ENCODE assay signal across 38 cellular contexts in the genomic region with DNA sequence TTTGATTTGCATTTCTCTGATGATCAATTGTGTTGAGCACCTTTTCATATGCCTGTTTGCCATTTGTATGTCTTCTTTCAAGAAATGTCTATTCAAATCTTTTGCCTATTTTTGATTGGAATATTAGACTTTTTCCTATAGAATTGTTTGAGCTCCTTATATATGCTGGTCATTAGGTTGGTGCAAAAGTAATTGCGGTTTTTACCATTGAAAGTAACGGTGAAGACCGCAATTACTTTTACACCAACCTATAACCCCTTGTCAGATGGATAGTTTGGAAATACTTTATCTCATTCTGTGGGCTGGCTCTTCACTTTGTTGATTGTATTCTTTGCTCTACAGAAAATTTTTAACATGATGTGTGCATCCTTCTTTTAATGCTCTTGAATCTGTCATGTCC.
"Had no signal": no experiment of that assay in that cellular context is flagged by ENCODE, and none has a peak within 500 bp of the region (broad histone marks: within the 10 kb centered on the region; RNA-seq: fewer than 3 reads in every experiment).

No MANE protein-coding gene starts in this region.

- H3K36me3 ChIP-seq: ascending aorta, cardiac muscle cell had no signal

- H3K9me3 ChIP-seq: ascending aorta had no signal

- H3K4me1 ChIP-seq: ascending aorta had no signal

- H3K27me3 ChIP-seq: ascending aorta, cardiac muscle cell had no signal

- DNase-seq: activated B cell treated with CpG ODN at 0.5 μM for 24 hours; activated CD4-positive, alpha-beta memory T cell treated with anti-CD3 and anti-CD28 coated beads for 36 hours; activated CD4-positive, alpha-beta T cell treated with anti-CD3 and anti-CD28 coated beads for 4 hours; activated CD4-positive, alpha-beta T cell treated with anti-CD3 and anti-CD28 coated beads, Interleukin-2, amount 10 ng/mL, durations not matched to agents 24 days and 14 days; activated CD4-positive, alpha-beta T cell treated with anti-CD3 and anti-CD28 coated beads, Interleukin-2, amount 50 U/mL, for 1 hour; activated CD4-positive, alpha-beta T cell treated with anti-CD3 and anti-CD28 coated beads, Interleukin-2, amount 50 U/mL, for 4 hours; activated CD4-positive, CD25-positive, alpha-beta regulatory T cell treated with anti-CD3 and anti-CD28 coated beads, Interleukin-2, amount 50 U/mL, for 72 hours; activated CD8-positive, alpha-beta memory T cell treated with anti-CD3 and anti-CD28 coated beads for 24 hours; activated CD8-positive, alpha-beta memory T cell treated with anti-CD3 and anti-CD28 coated beads, Interleukin-2, amount 10 ng/mL, durations not matched to agents 7 days and 5 days; activated CD8-positive, alpha-beta memory T cell treated with anti-CD3 and anti-CD28 coated beads, Interleukin-2, amount 50 U/mL, for 48 hours; activated CD8-positive, alpha-beta T cell treated with anti-CD3 and anti-CD28 coated beads for 36 hours; activated effector memory CD4-positive, alpha-beta T cell treated with Interleukin-2 at 50 U/mL for 16 hours; activated gamma-delta T cell; activated naive CD4-positive, alpha-beta T cell treated with anti-CD3 and anti-CD28 coated beads, Interleukin-2, amount 10 ng/mL, durations not matched to agents 7 days and 5 days; activated naive CD4-positive, alpha-beta T cell treated with Interleukin-2 at 50 U/mL for 16 hours; activated naive CD8-positive, alpha-beta T cell treated with anti-CD3 and anti-CD28 coated beads, Interleukin-2, amount 10 ng/mL, durations not matched to agents 7 days and 5 days; activated naive CD8-positive, alpha-beta T cell treated with anti-CD3 and anti-CD28 coated beads, Interleukin-2, amount 50 U/mL, for 24 hours; activated T-cell treated with anti-CD3 and anti-CD28 coated beads, Interleukin-2, amount 50 U/mL, for 24 hours; activated T-cell treated with anti-CD3 and anti-CD28 coated beads, Interleukin-2, amount 50 U/mL, for 48 hours; amygdala; anterior cingulate cortex; caudate nucleus; cerebellar nuclear complex; T-helper 1 cell; T-helper 2 cell; T-helper 9 cell had no signal

- H3K36me3 Mint-ChIP-seq: activated CD4-positive, alpha-beta memory T cell treated with anti-CD3 and anti-CD28 coated beads for 36 hours; activated CD8-positive, alpha-beta memory T cell treated with anti-CD3 and anti-CD28 coated beads, Interleukin-2, amount 10 ng/mL, durations not matched to agents 7 days and 5 days; activated naive CD4-positive, alpha-beta T cell treated with anti-CD3 and anti-CD28 coated beads, Interleukin-2, amount 10 ng/mL, durations not matched to agents 7 days and 5 days; activated naive CD4-positive, alpha-beta T cell treated with anti-CD3 and anti-CD28 coated beads, Interleukin-2, amount 50 U/mL, for 24 hours; activated naive CD8-positive, alpha-beta T cell treated with anti-CD3 and anti-CD28 coated beads, Interleukin-2, amount 10 ng/mL, durations not matched to agents 7 days and 5 days had no signal

- H3K4me1 Mint-ChIP-seq: activated B cell treated with CpG ODN at 0.5 μM for 24 hours; activated CD4-positive, alpha-beta T cell treated with anti-CD3 and anti-CD28 coated beads, Interleukin-2, amount 10 ng/mL, durations not matched to agents 24 days and 14 days; activated CD8-positive, alpha-beta memory T cell treated with anti-CD3 and anti-CD28 coated beads, Interleukin-2, amount 10 ng/mL, durations not matched to agents 7 days and 5 days; activated naive CD4-positive, alpha-beta T cell treated with anti-CD3 and anti-CD28 coated beads, Interleukin-2, amount 10 ng/mL, durations not matched to agents 7 days and 5 days; activated naive CD4-positive, alpha-beta T cell treated with anti-CD3 and anti-CD28 coated beads, Interleukin-2, amount 50 U/mL, for 24 hours; activated naive CD8-positive, alpha-beta T cell treated with anti-CD3 and anti-CD28 coated beads, Interleukin-2, amount 50 U/mL, for 24 hours; central memory CD8-positive, alpha-beta T cell had no signal

- FAIRE-seq: bronchial epithelial cell, TTC549 had no signal

- H3K27ac Mint-ChIP-seq: activated B cell treated with CpG ODN at 0.5 μM for 24 hours; activated CD4-positive, alpha-beta memory T cell treated with anti-CD3 and anti-CD28 coated beads for 36 hours; activated CD4-positive, alpha-beta T cell treated with anti-CD3 and anti-CD28 coated beads, Interleukin-2, amount 10 ng/mL, durations not matched to agents 24 days and 14 days; activated CD8-positive, alpha-beta memory T cell treated with anti-CD3 and anti-CD28 coated beads, Interleukin-2, amount 10 ng/mL, durations not matched to agents 7 days and 5 days; activated CD8-positive, alpha-beta T cell treated with anti-CD3 and anti-CD28 coated beads for 36 hours; activated naive CD4-positive, alpha-beta T cell treated with anti-CD3 and anti-CD28 coated beads, Interleukin-2, amount 10 ng/mL, durations not matched to agents 7 days and 5 days; activated naive CD4-positive, alpha-beta T cell treated with anti-CD3 and anti-CD28 coated beads, Interleukin-2, amount 50 U/mL, for 24 hours; activated naive CD8-positive, alpha-beta T cell; activated naive CD8-positive, alpha-beta T cell treated with anti-CD3 and anti-CD28 coated beads, Interleukin-2, amount 10 ng/mL, durations not matched to agents 7 days and 5 days; activated naive CD8-positive, alpha-beta T cell treated with anti-CD3 and anti-CD28 coated beads, Interleukin-2, amount 50 U/mL, for 24 hours; activated T-cell treated with anti-CD3 and anti-CD28 coated beads, Interleukin-2, amount 50 U/mL, for 24 hours; activated T-helper 2 cell treated with anti-CD3 and anti-CD28 coated beads, Interferon-gamma antibody, Interleukin-2, Interleukin-4, amounts not matched to agents 10 μg/mL and 5 μg/mL and 100 μg/mL, durations not matched to agents 14 hours and 24 hours and 36 hours; T-helper 1 cell treated with Interleukin-12 subunit alpha and Interleukin-12 subunit beta and Interleukin-4 antibody, amounts not matched to agents 30 μg/mL and 1 μg/mL, for 36 hours; T-helper 2 cell treated with Interferon-gamma antibody and Interleukin-4, amounts not matched to agents 5 μg/mL and 100 μg/mL, for 36 hours had no signal

- H3K9me3 Mint-ChIP-seq: activated B cell treated with CpG ODN at 0.5 μM for 24 hours; activated CD4-positive, alpha-beta memory T cell treated with anti-CD3 and anti-CD28 coated beads for 36 hours; activated CD4-positive, alpha-beta T cell treated with anti-CD3 and anti-CD28 coated beads, Interleukin-2, amount 10 ng/mL, durations not matched to agents 24 days and 14 days; activated CD8-positive, alpha-beta T cell treated with anti-CD3 and anti-CD28 coated beads for 36 hours; activated naive CD4-positive, alpha-beta T cell treated with anti-CD3 and anti-CD28 coated beads, Interleukin-2, amount 10 ng/mL, durations not matched to agents 7 days and 5 days; activated naive CD4-positive, alpha-beta T cell treated with anti-CD3 and anti-CD28 coated beads, Interleukin-2, amount 50 U/mL, for 24 hours; activated T-cell treated with anti-CD3 and anti-CD28 coated beads, Interleukin-2, amount 50 U/mL, for 24 hours; activated T-helper 2 cell treated with anti-CD3 and anti-CD28 coated beads, Interferon-gamma antibody, Interleukin-2, Interleukin-4, amounts not matched to agents 10 μg/mL and 5 μg/mL and 100 μg/mL, durations not matched to agents 14 hours and 24 hours and 36 hours; brain; central memory CD8-positive, alpha-beta T cell; T-helper 1 cell treated with Interleukin-12 subunit alpha and Interleukin-12 subunit beta and Interleukin-4 antibody, amounts not matched to agents 30 μg/mL and 1 μg/mL, for 36 hours; T-helper 2 cell treated with Interferon-gamma antibody and Interleukin-4, amounts not matched to agents 5 μg/mL and 100 μg/mL, for 36 hours had no signal

- H3K27me3 Mint-ChIP-seq: brain had no signal

- H3K4me3 Mint-ChIP-seq: activated B cell treated with CpG ODN at 0.5 μM for 24 hours; activated CD4-positive, alpha-beta memory T cell treated with anti-CD3 and anti-CD28 coated beads for 36 hours; activated CD4-positive, alpha-beta T cell treated with anti-CD3 and anti-CD28 coated beads, Interleukin-2, amount 10 ng/mL, durations not matched to agents 24 days and 14 days; activated CD8-positive, alpha-beta memory T cell treated with anti-CD3 and anti-CD28 coated beads, Interleukin-2, amount 10 ng/mL, durations not matched to agents 7 days and 5 days; activated CD8-positive, alpha-beta T cell treated with anti-CD3 and anti-CD28 coated beads for 36 hours; activated naive CD4-positive, alpha-beta T cell treated with anti-CD3 and anti-CD28 coated beads, Interleukin-2, amount 10 ng/mL, durations not matched to agents 7 days and 5 days; activated naive CD4-positive, alpha-beta T cell treated with anti-CD3 and anti-CD28 coated beads, Interleukin-2, amount 50 U/mL, for 24 hours; activated naive CD8-positive, alpha-beta T cell; activated naive CD8-positive, alpha-beta T cell treated with anti-CD3 and anti-CD28 coated beads, Interleukin-2, amount 10 ng/mL, durations not matched to agents 7 days and 5 days; activated naive CD8-positive, alpha-beta T cell treated with anti-CD3 and anti-CD28 coated beads, Interleukin-2, amount 50 U/mL, for 24 hours; activated T-cell treated with anti-CD3 and anti-CD28 coated beads, Interleukin-2, amount 50 U/mL, for 24 hours; brain; central memory CD8-positive, alpha-beta T cell; T-helper 1 cell treated with Interleukin-12 subunit alpha and Interleukin-12 subunit beta and Interleukin-4 antibody, amounts not matched to agents 30 μg/mL and 1 μg/mL, for 36 hours; T-helper 2 cell treated with Interferon-gamma antibody and Interleukin-4, amounts not matched to agents 5 μg/mL and 100 μg/mL, for 36 hours had no signal

- ATAC-seq: activated CD8-positive, alpha-beta memory T cell treated with anti-CD3 and anti-CD28 coated beads, Interleukin-2, amount 10 ng/mL, durations not matched to agents 7 days and 5 days; activated CD8-positive, alpha-beta T cell treated with anti-CD3 and anti-CD28 coated beads for 36 hours; activated naive CD8-positive, alpha-beta T cell treated with anti-CD3 and anti-CD28 coated beads, Interleukin-2, amount 50 U/mL, for 24 hours had no signal

- H3K27ac ChIP-seq: ascending aorta, cardiac muscle cell, VCaP had no signal

- H3K4me3 ChIP-seq: ascending aorta, cardiac muscle cell had no signal
